ENCODE assay signal across 23 cellular contexts in the genomic region with DNA sequence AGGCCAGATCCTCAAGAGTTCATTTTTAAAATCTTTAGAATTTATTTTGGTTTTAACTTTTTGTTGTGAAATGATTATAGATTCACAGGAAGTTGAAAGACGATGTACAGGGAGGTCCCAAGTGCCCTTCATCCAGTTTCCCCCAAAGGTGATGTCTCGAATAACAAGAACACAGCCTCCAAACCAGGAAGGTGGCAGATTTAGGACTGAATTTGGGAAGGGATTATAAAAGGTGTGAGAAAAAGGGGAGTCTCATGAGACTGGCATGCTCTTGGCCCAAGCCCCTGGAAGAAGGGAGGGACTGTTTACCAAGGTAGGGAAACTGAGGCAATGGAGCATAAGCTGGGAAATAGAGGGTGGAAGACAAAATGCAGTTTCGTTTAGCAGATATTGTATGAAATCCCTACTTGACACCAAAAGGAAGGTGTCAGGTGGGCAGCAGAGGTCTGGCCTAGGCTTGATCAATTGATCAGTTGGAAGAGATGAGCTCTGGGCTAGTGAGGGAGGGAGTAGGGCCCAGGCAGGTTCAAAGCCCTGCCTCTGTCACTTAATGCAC.
DNase-seq lines count a peak whose midpoint lies in the region; ATAC-seq, FAIRE-seq and TF ChIP-seq lines count a peak whose summit lies in the region.
"Had no signal": no experiment of that assay in that cellular context is flagged by ENCODE, and none has a peak within 500 bp of the region (broad histone marks: within the 10 kb centered on the region; RNA-seq: fewer than 3 reads in every experiment).

No MANE protein-coding gene starts in this region.

- intact Hi-C loops in GM12878 (cut with micrococcal nuclease; ENCODE audit: unreplicated experiment), result no loop called here

- H2AK5ac ChIP-seq in H9 (ENCODE audit: insufficient read length, low read length), result no peak overlapping the region

- H3T11ph ChIP-seq in H9 (ENCODE audit: low read length), result no peak overlapping the region

- H3K18ac ChIP-seq in H9 (ENCODE audit: insufficient read length, low read depth, low read length), result no peak overlapping the region

- no peak overlapping the region for H3K4me3 Mint-ChIP-seq in glutamatergic neuron (ENCODE audit: unreplicated experiment)
- H3K4me3 Mint-ChIP-seq in H9, result no peak overlapping the region
- H3K4me3 Mint-ChIP-seq: CD4-positive, alpha-beta T cell; CD8-positive, alpha-beta T cell had no signal

- peaks cover 2% of the 10 kb centered on the region for H3K27me3 Mint-ChIP-seq in glutamatergic neuron (ENCODE audit: unreplicated experiment)
- peaks cover 2% of the 10 kb centered on the region; the same call in 1 of the 2 replicates for H3K27me3 Mint-ChIP-seq in H9 (ENCODE audit: low read depth)

- in situ Hi-C loops in GM12878 (cut with MboI), result no loop called here

- H2BK20ac ChIP-seq in H9 (ENCODE audit: low read depth, low read length, poor library complexity, severe bottlenecking), result no peak overlapping the region

- H4K20me1 ChIP-seq in GM12878 (ENCODE audit: control insufficient read depth, insufficient read depth) (no peaks in the 10 kb centered on the region; the same call in 1 of the 2 replicates), H9 (ENCODE audit: control insufficient read depth, insufficient read depth, insufficient read length) (no peaks in the 10 kb centered on the region)
- H4K20me1 ChIP-seq: BLaER1 had no signal

- H3K4me2 ChIP-seq in GM12878 (ENCODE audit: control insufficient read depth, insufficient read depth) (no peak overlapping the region), H9 (ENCODE audit: insufficient read depth, insufficient read length, low read length) (no peak overlapping the region)
- H3K4me2 ChIP-seq: BLaER1 had no signal

- H3K4ac ChIP-seq in H9 (ENCODE audit: low read depth, low read length), result no peak overlapping the region

- no peak overlapping the region for H3K23ac ChIP-seq in H9 (ENCODE audit: insufficient read length, low read depth, low read length)

- H2BK12ac ChIP-seq in H9 (ENCODE audit: insufficient read length, low read depth, low read length), result no peak overlapping the region

- H3K27me3 ChIP-seq in GM12878 (replicated peaks in 1 of 2; ENCODE audit: control insufficient read depth in 2 of 2, insufficient read depth in 2 of 2, low read length in 1 of 2) (no peaks in the 10 kb centered on the region; a peak in 1 of 4 replicates), bronchial epithelial cell (ENCODE audit: control insufficient read depth, insufficient read depth, low read length) (no peaks in the 10 kb centered on the region), H9 (ENCODE audit: insufficient read depth, low read length) (no peaks in the 10 kb centered on the region)
- H3K27me3 ChIP-seq: BE2C, BLaER1 had no signal

- FAIRE-seq in GM12878 (lab: Jason Lieb, UNC) (no peak), bronchial epithelial cell (lab: Jason Lieb, UNC) (peak; percentile 40)
- FAIRE-seq: A204.1, D721Med, G401.6, GM12892, GM18507 had no signal

- H4K5ac ChIP-seq in H9 (ENCODE audit: insufficient read length, low read depth, low read length), result no peak overlapping the region

- SMC1A ChIA-PET in GM12878 (lab: Charles Lee; ENCODE audit: uncharacterized antibody, unreplicated experiment), result no interaction called here

- H3K23me2 ChIP-seq in H9 (ENCODE audit: insufficient read length, low read depth, low read length, poor library complexity, severe bottlenecking), result no peaks in the 10 kb centered on the region

- CTCF ChIA-PET in GM12878 (lab: Yijun Ruan, JAX), result no interaction called here

- ATAC-seq in GM12878, result no peak
- no peak for ATAC-seq in HG02938 (IDR thresholded peaks at IDR 0.05; ENCODE audit: unreplicated experiment)
- ATAC-seq: CD8-positive, alpha-beta T cell had no signal

- 0% methylated on average over 3 of the region's 3 CpGs for WGBS in GM12878 (ENCODE audit: insufficient coverage, insufficient replicate concordance, low lambda C conversion rate, missing lambda C conversion rate)
- WGBS in H9 (ENCODE audit: extremely low coverage, insufficient read length, low lambda C conversion rate), result no CpG with 5 or more reads among the region's 3 CpGs

- no peak for TF ChIP-seq RAD21 in GM12878 (IDR thresholded peaks at IDR 0.05; ENCODE audit: insufficient read depth, low read depth, low read length)

- no peak overlapping the region for H2BK15ac ChIP-seq in H9 (ENCODE audit: low read depth, low read length)

- H2BK120ac ChIP-seq in H9 (ENCODE audit: low read depth, low read length, poor library complexity, severe bottlenecking), result no peak overlapping the region

- POLR2A ChIA-PET in GM12878 (lab: Charles Lee), result no interaction called here

- H4K8ac ChIP-seq in H9 (replicated peaks; ENCODE audit: insufficient read length, low read depth, low read length), result no peak overlapping the region

- no peak overlapping the region for H3K14ac ChIP-seq in H9 (ENCODE audit: insufficient read depth, low read length)

- no peaks in the 10 kb centered on the region for H3K79me1 ChIP-seq in H9 (ENCODE audit: insufficient read depth, low read depth, low read length, poor library complexity, severe bottlenecking)

- H3K36me3 Mint-ChIP-seq in glutamatergic neuron (ENCODE audit: unreplicated experiment) (no peaks in the 10 kb centered on the region), H9 (ENCODE audit: insufficient read depth in 1 of 3, low read depth in 3 of 3) (peaks cover 2 to 8% (median 7%) of the 10 kb centered on the region in 3 experiments; a peak in 4 of 7 replicates)
- H3K36me3 Mint-ChIP-seq: CD8-positive, alpha-beta T cell had no signal

- no TSS peak for BruUV-seq in GM12878 (replicated peaks; lab: Mats Ljungman, UMichigan)

- H2BK5ac ChIP-seq in H9 (ENCODE audit: insufficient read length, low read length), result no peak overlapping the region

- no peak overlapping the region for H4K91ac ChIP-seq in H9 (ENCODE audit: insufficient read length, low read depth, low read length)

- DNase-seq in GM12878 (ENCODE audit: low read depth, low spot score), result no peak
- DNase-seq in bronchial epithelial cell (ENCODE audit: low read depth), result no peak
- no peak for DNase-seq in glutamatergic neuron
- DNase-seq in activated T-cell treated with anti-CD3 and anti-CD28 coated beads for 4 hours, result no peak
- no peak for DNase-seq in C1 segment of cervical spinal cord (lab: John Stamatoyannopoulos, UW)
- no peak for DNase-seq in H9
- DNase-seq: 8988T; ACHN; BE2C; Caco-2; Calu3; CD4-positive, alpha-beta T cell; CD8-positive, alpha-beta T cell; DMS79 treated with DMSO at 0.1 percent for 48 hours; GF-D8 had no signal

- H3K36me3 ChIP-seq in GM12878 (ENCODE audit: control insufficient read depth in 2 of 2, insufficient read depth in 2 of 2, low read length in 1 of 2), result no peaks in the 10 kb centered on the region
- H3K36me3 ChIP-seq in bronchial epithelial cell (ENCODE audit: control insufficient read depth, insufficient read depth, low read length), result no peaks in the 10 kb centered on the region
- H3K36me3 ChIP-seq: BE2C, BLaER1 had no signal

- H3K4me1 Mint-ChIP-seq in glutamatergic neuron (ENCODE audit: low read depth, unreplicated experiment) (no peaks in the 10 kb centered on the region), H9 (peaks cover 26 to 42% of the 10 kb centered on the region in 2 experiments)

- H2AFZ ChIP-seq in GM12878 (ENCODE audit: control insufficient read depth, low read depth, low read length) (no peak overlapping the region), H9 (ENCODE audit: low read length) (no peak overlapping the region)

- H3K79me2 ChIP-seq in GM12878 (ENCODE audit: control insufficient read depth, insufficient read depth, low read length), result no peaks in the 10 kb centered on the region
- no peaks in the 10 kb centered on the region for H3K79me2 ChIP-seq in H9 (ENCODE audit: insufficient read depth, low read length)

- RAD21 ChIA-PET in GM12878 (lab: Charles Lee; ENCODE audit: unreplicated experiment), result no interaction called here

- H3K4me1 ChIP-seq in GM12878 (ENCODE audit: control insufficient read depth, insufficient read depth, low read length) (no peaks in the 10 kb centered on the region), H9 (ENCODE audit: insufficient read depth, low read length) (no peaks in the 10 kb centered on the region; the same call in 1 of the 2 replicates)
- H3K4me1 ChIP-seq: BE2C, Caco-2 had no signal

- TF ChIP-seq EP300 in GM12878 (IDR thresholded peaks at IDR 0.05; ENCODE audit: borderline replicate concordance in 1 of 2, control insufficient read depth in 1 of 2, low read depth in 2 of 2, low read length in 2 of 2), result no peak

- no peaks in the 10 kb centered on the region for H3K9me3 Mint-ChIP-seq in glutamatergic neuron (ENCODE audit: unreplicated experiment)
- H3K9me3 Mint-ChIP-seq in H9, result no peaks in the 10 kb centered on the region
- H3K9me3 Mint-ChIP-seq: CD4-positive, alpha-beta T cell; CD8-positive, alpha-beta T cell had no signal

- no peak for TF ChIP-seq CTCF in GM12878 (IDR thresholded peaks at IDR 0.05 in 2 of 3, conservative IDR thresholded peaks at IDR 0.05 in 1 of 3; ENCODE audit: control insufficient read depth in 2 of 3, extremely low read depth in 1 of 3, insufficient read depth in 1 of 3, low read depth in 3 of 3, low read length in 3 of 3)
- TF ChIP-seq CTCF in bronchial epithelial cell (IDR thresholded peaks at IDR 0.05; ENCODE audit: insufficient read depth, low read length, severe bottlenecking), result no peak
- no peak for TF ChIP-seq CTCF in glutamatergic neuron (IDR thresholded peaks at IDR 0.05; ENCODE audit: partially characterized antibody, unreplicated experiment)
- TF ChIP-seq CTCF in H9 (conservative IDR thresholded peaks at IDR 0.05), result no peak

- H3K9ac ChIP-seq in GM12878 (ENCODE audit: control insufficient read depth, insufficient read depth, low read length), result no peak overlapping the region
- H3K9ac ChIP-seq in H9 (ENCODE audit: extremely low read depth, insufficient read length, low read length), result no peak overlapping the region
- H3K9ac ChIP-seq: BLaER1 had no signal

- H3K27ac Mint-ChIP-seq in glutamatergic neuron (ENCODE audit: unreplicated experiment) (peak overlapping the region; percentile 52), H9 (no peak overlapping the region)
- H3K27ac Mint-ChIP-seq: CD4-positive, alpha-beta T cell; CD8-positive, alpha-beta T cell had no signal

- H3K9me3 ChIP-seq in GM12878 (replicated peaks; ENCODE audit: control insufficient read depth, insufficient read depth, low read length) (no peaks in the 10 kb centered on the region), H9 (ENCODE audit: control insufficient read depth, low read depth, low read length) (no peaks in the 10 kb centered on the region)
- H3K9me3 ChIP-seq: BE2C, BLaER1, Caco-2 had no signal

- H3K56ac ChIP-seq in H9 (ENCODE audit: insufficient read length, low read depth, low read length), result no peak overlapping the region

- no peak for TF ChIP-seq POLR2A in GM12878 (IDR thresholded peaks at IDR 0.05; ENCODE audit: low read depth, low read length)

- H3K4me3 ChIP-seq in GM12878 (no peak overlapping the region), bronchial epithelial cell (ENCODE audit: low read depth, low read length) (no peak overlapping the region)
- H3K4me3 ChIP-seq: BLaER1 had no signal

- H3K27ac ChIP-seq in GM12878 (ENCODE audit: control insufficient read depth, insufficient read depth) (no peak overlapping the region), H9 (ENCODE audit: insufficient read length, low read depth, low read length) (no peak overlapping the region)
- H3K27ac ChIP-seq: BLaER1, C4-2B had no signal

TF ChIP-seq in GM12878, 131 proteins besides CTCF, POLR2A, EP300 and RAD21 (continues in another document):
- TF ChIP-seq NFXL1 (IDR thresholded peaks at IDR 0.05; ENCODE audit: borderline replicate concordance), result peak; percentile 46; the same call in 1 of the 2 replicates
